ENCODE assay signal across 22 cellular contexts in the genomic region with DNA sequence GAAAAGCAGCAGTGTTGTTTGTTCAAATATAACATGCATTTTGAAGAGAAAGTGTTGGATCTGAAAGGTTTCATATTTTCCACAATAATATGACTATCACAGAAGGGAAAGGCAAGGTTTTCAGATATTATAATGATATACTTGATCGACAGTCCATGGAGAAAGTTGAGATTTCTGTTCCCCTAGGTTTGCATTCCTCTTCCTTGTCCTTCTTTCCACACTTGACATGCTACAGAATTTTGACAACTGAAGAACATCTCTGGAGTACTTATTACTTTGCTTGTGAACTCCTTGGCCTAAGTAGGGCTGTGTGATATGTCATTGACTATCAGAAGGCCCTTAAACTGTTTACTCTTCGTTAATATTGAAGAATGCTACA. TPM values are rescaled to one million over a fixed set of nuclear protein-coding genes. Genes with fewer than 3 reads are reported as not detected.
DNase-seq lines count a peak whose midpoint lies in the region; ATAC-seq, FAIRE-seq and TF ChIP-seq lines count a peak whose summit lies in the region.
"Had no signal": no experiment of that assay in that cellular context is flagged by ENCODE, and none has a peak within 500 bp of the region (broad histone marks: within the 10 kb centered on the region; RNA-seq: fewer than 3 reads in every experiment).

No MANE protein-coding gene starts in this region.

- no peaks in the 10 kb centered on the region for H3K9me3 Mint-ChIP-seq in astrocyte (ENCODE audit: unreplicated experiment)
- H3K9me3 Mint-ChIP-seq: activated naive CD4-positive, alpha-beta T cell treated with anti-CD3 and anti-CD28 coated beads, Interleukin-2, amount 10 ng/mL, durations not matched to agents 7 days and 5 days; CD4-positive, alpha-beta memory T cell; naive B cell; T-cell had no signal

- FAIRE-seq in astrocyte (lab: Jason Lieb, UNC), result no peak
- FAIRE-seq: GM12891 had no signal

- H3K27me3 Mint-ChIP-seq in astrocyte (ENCODE audit: low read depth, unreplicated experiment), result no peaks in the 10 kb centered on the region
- H3K27me3 Mint-ChIP-seq: activated naive CD4-positive, alpha-beta T cell treated with anti-CD3 and anti-CD28 coated beads, Interleukin-2, amount 10 ng/mL, durations not matched to agents 7 days and 5 days; naive B cell had no signal

- H2AFZ ChIP-seq in GM23248 (no peak overlapping the region), astrocyte (ENCODE audit: low read depth, low read length) (no peak overlapping the region)
- H2AFZ ChIP-seq: parathyroid adenoma had no signal

- H3K27ac Mint-ChIP-seq in astrocyte (ENCODE audit: unreplicated experiment), result peak overlapping the region; percentile 89
- H3K27ac Mint-ChIP-seq: activated naive CD4-positive, alpha-beta T cell treated with anti-CD3 and anti-CD28 coated beads, Interleukin-2, amount 10 ng/mL, durations not matched to agents 7 days and 5 days; CD4-positive, alpha-beta memory T cell; naive B cell; T-cell had no signal

- peaks cover 52% of the 10 kb centered on the region for H3F3A ChIP-seq in GM23248 (ENCODE audit: insufficient read depth)

- H3K4me1 ChIP-seq in GM23248 (ENCODE audit: insufficient read depth) (peaks cover 62% of the 10 kb centered on the region), astrocyte (ENCODE audit: insufficient read depth, low read length) (peaks cover 34% of the 10 kb centered on the region), lung (ENCODE audit: control insufficient read depth in 2 of 2, insufficient read depth in 2 of 2, low read length in 2 of 2) (no peaks in the 10 kb centered on the region)
- H3K4me1 ChIP-seq: parathyroid adenoma, uterus had no signal

- in situ Hi-C loops in GM23248 (cut with MboI), result no loop called here

- H4K20me1 ChIP-seq in GM23248 (ENCODE audit: insufficient read depth) (no peaks in the 10 kb centered on the region), astrocyte (ENCODE audit: insufficient read depth, low read length) (no peaks in the 10 kb centered on the region)

- H3K9me2 ChIP-seq in GM23248 (ENCODE audit: insufficient read depth), result no peaks in the 10 kb centered on the region

- no peaks in the 10 kb centered on the region for H3K36me3 Mint-ChIP-seq in astrocyte (ENCODE audit: low read depth, unreplicated experiment)
- H3K36me3 Mint-ChIP-seq: activated naive CD4-positive, alpha-beta T cell treated with anti-CD3 and anti-CD28 coated beads, Interleukin-2, amount 10 ng/mL, durations not matched to agents 7 days and 5 days; CD4-positive, alpha-beta memory T cell; naive B cell; T-cell had no signal

- no peaks in the 10 kb centered on the region for H3K79me2 ChIP-seq in GM23248 (ENCODE audit: insufficient read depth)
- H3K79me2 ChIP-seq in astrocyte (ENCODE audit: insufficient read depth, low read length), result no peaks in the 10 kb centered on the region
- H3K79me2 ChIP-seq: parathyroid adenoma had no signal

- 47 to 53% methylated on average over 2 of the region's 2 CpGs for WGBS in GM23248 (ENCODE audit: low coverage in 1 of 2, low lambda C conversion rate in 2 of 2, missing lambda C conversion rate in 2 of 2), 2 experiments
- WGBS in lung, 2 donors, result 39 to 66% methylated on average over 2 of the region's 2 CpGs

- peak; percentile 28 for ATAC-seq in lung (ENCODE audit: insufficient read depth, low FRiP score)
- ATAC-seq: foreskin keratinocyte, HCT116, T-cell had no signal

- H3K27me3 ChIP-seq in GM23248 (replicated peaks; ENCODE audit: insufficient read depth), result no peaks in the 10 kb centered on the region
- H3K27me3 ChIP-seq in astrocyte (ENCODE audit: insufficient read depth, low read length), result no peaks in the 10 kb centered on the region
- H3K27me3 ChIP-seq in lung (ENCODE audit: control insufficient read depth, insufficient read depth), result no peaks in the 10 kb centered on the region
- H3K27me3 ChIP-seq: foreskin keratinocyte, uterus had no signal

- H3K27ac ChIP-seq in GM23248 (peak overlapping the region; percentile 15; the same call in 1 of the 2 replicates), astrocyte (ENCODE audit: low read depth, low read length) (peak overlapping the region; percentile 38), lung (ENCODE audit: low read depth in 1 of 2, low read length in 1 of 2) (no peak overlapping the region), substantia nigra (ENCODE audit: low read depth, low read length, poor library complexity, severe bottlenecking) (peak overlapping the region; percentile 56)
- H3K27ac ChIP-seq: epithelial cell of prostate, foreskin keratinocyte, parathyroid adenoma had no signal

- TF ChIP-seq CTCF in astrocyte (IDR thresholded peaks at IDR 0.05; ENCODE audit: insufficient read depth, low read depth, low read length) (no peak), lung (IDR thresholded peaks at IDR 0.05; ENCODE audit: control extremely low read depth, extremely low read depth) (no peak)

- no peak overlapping the region for H3K4me3 Mint-ChIP-seq in astrocyte (ENCODE audit: unreplicated experiment)
- H3K4me3 Mint-ChIP-seq: activated naive CD4-positive, alpha-beta T cell treated with anti-CD3 and anti-CD28 coated beads, Interleukin-2, amount 10 ng/mL, durations not matched to agents 7 days and 5 days; CD4-positive, alpha-beta memory T cell; naive B cell; T-cell had no signal

- H3K4me3 ChIP-seq in GM23248 (no peak overlapping the region), astrocyte (ENCODE audit: insufficient read depth, low read depth, low read length) (no peak overlapping the region), lung (no peak overlapping the region)
- H3K4me3 ChIP-seq: uterus had no signal

- H3K36me3 ChIP-seq in GM23248 (ENCODE audit: low read depth) (no peaks in the 10 kb centered on the region), astrocyte (ENCODE audit: insufficient read depth, low read length) (no peaks in the 10 kb centered on the region), lung (ENCODE audit: control insufficient read depth in 2 of 2, insufficient read depth in 2 of 2, low read length in 2 of 2) (no peaks in the 10 kb centered on the region)

- peak overlapping the region; percentile 43 for H3K4me2 ChIP-seq in GM23248 (ENCODE audit: unreplicated experiment)
- peak overlapping the region; percentile 59 for H3K4me2 ChIP-seq in astrocyte (ENCODE audit: low read length)

- H3K9me3 ChIP-seq in GM23248 (ENCODE audit: low read depth) (no peaks in the 10 kb centered on the region), astrocyte (ENCODE audit: insufficient read depth, low read depth, low read length) (no peaks in the 10 kb centered on the region), lung (ENCODE audit: control insufficient read depth in 2 of 2, insufficient read depth in 1 of 2, low read length in 1 of 2) (no peaks in the 10 kb centered on the region)
- H3K9me3 ChIP-seq: uterus had no signal

- H3K9ac ChIP-seq in GM23248 (no peak overlapping the region), astrocyte (ENCODE audit: low read length) (no peak overlapping the region)
- H3K9ac ChIP-seq: parathyroid adenoma had no signal

- DNase-seq in GM23248 (no peak), astrocyte (ENCODE audit: low read depth) (no peak), lung (ENCODE audit: low spot score) (no peak), substantia nigra (lab: John Stamatoyannopoulos, UW) (no peak), NCI-H748 (lab: John Stamatoyannopoulos, UW; ENCODE audit: unreplicated experiment) (no peak), kidney glomerular epithelial cell (lab: John Stamatoyannopoulos, UW) (no peak)
- no peak for DNase-seq in activated CD4-positive, alpha-beta T cell treated with anti-CD3 and anti-CD28 coated beads for 4 hours
- DNase-seq: activated naive CD4-positive, alpha-beta T cell treated with anti-CD3 and anti-CD28 coated beads, Interleukin-2, amount 10 ng/mL, durations not matched to agents 7 days and 5 days; caudate nucleus; CD4-positive, alpha-beta memory T cell; DND-41; foreskin keratinocyte; MV-4-11; naive B cell; NCI-H187; NCI-H774; T-cell; uterus had no signal

- H3K4me1 Mint-ChIP-seq in astrocyte (ENCODE audit: low read depth, unreplicated experiment), result peaks cover 46% of the 10 kb centered on the region
- H3K4me1 Mint-ChIP-seq: activated naive CD4-positive, alpha-beta T cell treated with anti-CD3 and anti-CD28 coated beads, Interleukin-2, amount 10 ng/mL, durations not matched to agents 7 days and 5 days; CD4-positive, alpha-beta memory T cell; T-cell had no signal

RNA-seq across cellular contexts. Expression of a gene that starts 46.5 kb away (rescaled TPM):
- 0.25 TPM in 1 of 2 replicates, not detected in the other for total RNA-seq in GM23248 (2014; rRNA removed; shearing (Covaris generic))
- polyA plus RNA-seq in GM23248 (2016; fragmentation: Nextera tagmentation; extraction: Ambion mirVana) (0.13 TPM in 1 of 2 replicates, not detected in the other), lung (not detected)
- total RNA-seq in astrocyte (0.26 and 0.41 TPM in 2 replicates), lung (under 1 TPM in 1 of 2 donors, not detected in 1; 0.43 TPM)
- total RNA-seq: CD4-positive, alpha-beta memory T cell; foreskin keratinocyte; T-cell had no signal
- polyA plus RNA-seq: CD4-positive, alpha-beta memory T cell; foreskin keratinocyte had no signal

Comparison
In these comparisons a context has a peak if more than half of its experiments do, and no peak if none do; other contexts are left out.
1. H3K27ac ChIP-seq: peak in GM23248 (single experiment), astrocyte (single experiment) and substantia nigra (single experiment); none in lung (0 of 2).